In genomic region chr2:20584045-20584636, GRCh38 we compare ENCODE assay signal across 1 cellular context.
A peak's percentile ranks its signal among the peaks of the same experiment; 100 is the strongest.
TF ChIP-seq lines count a peak whose summit lies in the region.

No MANE protein-coding gene starts in this region.

TF ChIP-seq in HepG2, 621 proteins besides CTCF, POLR2A, EP300 and RAD21 (continued from another document and continues in another):
- TF ChIP-seq ZNF512 (CRISPR knock-in tag; IDR thresholded peaks at IDR 0.05) (no peak), ZNF343 (CRISPR knock-in tag; IDR thresholded peaks at IDR 0.05) (0 out of 2 replicates have a peak, but pooled peaks have one; percentile 3), ZNF296 (CRISPR knock-in tag; conservative IDR thresholded peaks at IDR 0.05) (peak; percentile 85; the same call in 1 of the 2 replicates), HMGA1 (CRISPR knock-in tag; conservative IDR thresholded peaks at IDR 0.05) (no peak), ZNF776 (CRISPR knock-in tag; IDR thresholded peaks at IDR 0.05) (peak; percentile 32; the same call in 1 of the 2 replicates), PAX8 (CRISPR knock-in tag; IDR thresholded peaks at IDR 0.05; ENCODE audit: borderline replicate concordance) (peak; percentile 10; the same call in 1 of the 2 replicates), ZNF607 (CRISPR knock-in tag; IDR thresholded peaks at IDR 0.05; ENCODE audit: borderline replicate concordance) (peak; percentile 47; the same call in 1 of the 2 replicates), YY1 (IDR thresholded peaks at IDR 0.05; ENCODE audit: insufficient read depth, insufficient replicate concordance, low read depth, low read length) (peak; percentile 69), CBX5 (CRISPR knock-in tag; IDR thresholded peaks at IDR 0.05; ENCODE audit: borderline replicate concordance) (0 out of 2 replicates have a peak, but pooled peaks have one; percentile 3), ZNF749 (CRISPR knock-in tag; IDR thresholded peaks at IDR 0.05; ENCODE audit: borderline replicate concordance) (0 out of 2 replicates have a peak, but pooled peaks have one; percentile 10), PATZ1 (CRISPR knock-in tag; IDR thresholded peaks at IDR 0.05) (no peak), ZNF672 (CRISPR knock-in tag; IDR thresholded peaks at IDR 0.05) (no peak), ZBTB40 (IDR thresholded peaks at IDR 0.05) (no peak), ZBTB40 (CRISPR knock-in tag; IDR thresholded peaks at IDR 0.05) (peak; percentile 16; the same call in 1 of the 2 replicates), ZNF333 (CRISPR knock-in tag; IDR thresholded peaks at IDR 0.05; ENCODE audit: borderline replicate concordance) (0 out of 2 replicates have a peak, but pooled peaks have one; percentile 20), ATF7-NPFF (CRISPR knock-in tag; IDR thresholded peaks at IDR 0.05; ENCODE audit: low read depth) (no peak), CBX1 (IDR thresholded peaks at IDR 0.05; ENCODE audit: low read depth) (no peak), MEF2D (CRISPR knock-in tag; IDR thresholded peaks at IDR 0.05) (peak; percentile 32; the same call in 1 of the 2 replicates), NONO (IDR thresholded peaks at IDR 0.05) (no peak), NONO (CRISPR knock-in tag; conservative IDR thresholded peaks at IDR 0.05) (peak; percentile 66; the same call in 1 of the 2 replicates), ZNF34 (CRISPR knock-in tag; IDR thresholded peaks at IDR 0.05; ENCODE audit: borderline replicate concordance) (peak; percentile 56; the same call in 1 of the 2 replicates), TP53 (CRISPR knock-in tag; conservative IDR thresholded peaks at IDR 0.05) (no peak), AGO2 (optimal IDR thresholded peaks at IDR 0.05; ENCODE audit: low read depth, low read length) (peak; percentile 68), ZNF17 (CRISPR knock-in tag; IDR thresholded peaks at IDR 0.05) (peak; percentile 76; the same call in 1 of the 2 replicates), LBX2 (CRISPR knock-in tag; IDR thresholded peaks at IDR 0.05; ENCODE audit: borderline replicate concordance) (peak; percentile 58; the same call in 1 of the 2 replicates), CAMTA2 (CRISPR knock-in tag; IDR thresholded peaks at IDR 0.05; ENCODE audit: borderline replicate concordance) (peak; percentile 4; the same call in 1 of the 2 replicates), ZNF143 (CRISPR knock-in tag; IDR thresholded peaks at IDR 0.05) (no peak)
- TF ChIP-seq, protein P1, sequence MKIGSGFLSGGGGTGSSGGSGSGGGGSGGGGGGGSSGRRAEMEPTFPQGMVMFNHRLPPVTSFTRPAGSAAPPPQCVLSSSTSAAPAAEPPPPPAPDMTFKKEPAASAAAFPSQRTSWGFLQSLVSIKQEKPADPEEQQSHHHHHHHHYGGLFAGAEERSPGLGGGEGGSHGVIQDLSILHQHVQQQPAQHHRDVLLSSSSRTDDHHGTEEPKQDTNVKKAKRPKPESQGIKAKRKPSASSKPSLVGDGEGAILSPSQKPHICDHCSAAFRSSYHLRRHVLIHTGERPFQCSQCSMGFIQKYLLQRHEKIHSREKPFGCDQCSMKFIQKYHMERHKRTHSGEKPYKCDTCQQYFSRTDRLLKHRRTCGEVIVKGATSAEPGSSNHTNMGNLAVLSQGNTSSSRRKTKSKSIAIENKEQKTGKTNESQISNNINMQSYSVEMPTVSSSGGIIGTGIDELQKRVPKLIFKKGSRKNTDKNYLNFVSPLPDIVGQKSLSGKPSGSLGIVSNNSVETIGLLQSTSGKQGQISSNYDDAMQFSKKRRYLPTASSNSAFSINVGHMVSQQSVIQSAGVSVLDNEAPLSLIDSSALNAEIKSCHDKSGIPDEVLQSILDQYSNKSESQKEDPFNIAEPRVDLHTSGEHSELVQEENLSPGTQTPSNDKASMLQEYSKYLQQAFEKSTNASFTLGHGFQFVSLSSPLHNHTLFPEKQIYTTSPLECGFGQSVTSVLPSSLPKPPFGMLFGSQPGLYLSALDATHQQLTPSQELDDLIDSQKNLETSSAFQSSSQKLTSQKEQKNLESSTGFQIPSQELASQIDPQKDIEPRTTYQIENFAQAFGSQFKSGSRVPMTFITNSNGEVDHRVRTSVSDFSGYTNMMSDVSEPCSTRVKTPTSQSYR (CRISPR knock-in tag; IDR thresholded peaks at IDR 0.05; ENCODE audit: borderline replicate concordance) = peak; percentile 73; the same call in 1 of the 2 replicates
- TF ChIP-seq, protein P2, sequence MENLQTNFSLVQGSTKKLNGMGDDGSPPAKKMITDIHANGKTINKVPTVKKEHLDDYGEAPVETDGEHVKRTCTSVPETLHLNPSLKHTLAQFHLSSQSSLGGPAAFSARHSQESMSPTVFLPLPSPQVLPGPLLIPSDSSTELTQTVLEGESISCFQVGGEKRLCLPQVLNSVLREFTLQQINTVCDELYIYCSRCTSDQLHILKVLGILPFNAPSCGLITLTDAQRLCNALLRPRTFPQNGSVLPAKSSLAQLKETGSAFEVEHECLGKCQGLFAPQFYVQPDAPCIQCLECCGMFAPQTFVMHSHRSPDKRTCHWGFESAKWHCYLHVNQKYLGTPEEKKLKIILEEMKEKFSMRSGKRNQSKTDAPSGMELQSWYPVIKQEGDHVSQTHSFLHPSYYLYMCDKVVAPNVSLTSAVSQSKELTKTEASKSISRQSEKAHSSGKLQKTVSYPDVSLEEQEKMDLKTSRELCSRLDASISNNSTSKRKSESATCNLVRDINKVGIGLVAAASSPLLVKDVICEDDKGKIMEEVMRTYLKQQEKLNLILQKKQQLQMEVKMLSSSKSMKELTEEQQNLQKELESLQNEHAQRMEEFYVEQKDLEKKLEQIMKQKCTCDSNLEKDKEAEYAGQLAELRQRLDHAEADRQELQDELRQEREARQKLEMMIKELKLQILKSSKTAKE (CRISPR knock-in tag; IDR thresholded peaks at IDR 0.05; ENCODE audit: borderline replicate concordance) = no peak
- TF ChIP-seq, protein P3, sequence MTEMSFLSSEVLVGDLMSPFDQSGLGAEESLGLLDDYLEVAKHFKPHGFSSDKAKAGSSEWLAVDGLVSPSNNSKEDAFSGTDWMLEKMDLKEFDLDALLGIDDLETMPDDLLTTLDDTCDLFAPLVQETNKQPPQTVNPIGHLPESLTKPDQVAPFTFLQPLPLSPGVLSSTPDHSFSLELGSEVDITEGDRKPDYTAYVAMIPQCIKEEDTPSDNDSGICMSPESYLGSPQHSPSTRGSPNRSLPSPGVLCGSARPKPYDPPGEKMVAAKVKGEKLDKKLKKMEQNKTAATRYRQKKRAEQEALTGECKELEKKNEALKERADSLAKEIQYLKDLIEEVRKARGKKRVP (CRISPR knock-in tag; IDR thresholded peaks at IDR 0.05) = peak; percentile 17 to 64; a peak in 2 of 4 replicates
- TF ChIP-seq, protein P4, sequence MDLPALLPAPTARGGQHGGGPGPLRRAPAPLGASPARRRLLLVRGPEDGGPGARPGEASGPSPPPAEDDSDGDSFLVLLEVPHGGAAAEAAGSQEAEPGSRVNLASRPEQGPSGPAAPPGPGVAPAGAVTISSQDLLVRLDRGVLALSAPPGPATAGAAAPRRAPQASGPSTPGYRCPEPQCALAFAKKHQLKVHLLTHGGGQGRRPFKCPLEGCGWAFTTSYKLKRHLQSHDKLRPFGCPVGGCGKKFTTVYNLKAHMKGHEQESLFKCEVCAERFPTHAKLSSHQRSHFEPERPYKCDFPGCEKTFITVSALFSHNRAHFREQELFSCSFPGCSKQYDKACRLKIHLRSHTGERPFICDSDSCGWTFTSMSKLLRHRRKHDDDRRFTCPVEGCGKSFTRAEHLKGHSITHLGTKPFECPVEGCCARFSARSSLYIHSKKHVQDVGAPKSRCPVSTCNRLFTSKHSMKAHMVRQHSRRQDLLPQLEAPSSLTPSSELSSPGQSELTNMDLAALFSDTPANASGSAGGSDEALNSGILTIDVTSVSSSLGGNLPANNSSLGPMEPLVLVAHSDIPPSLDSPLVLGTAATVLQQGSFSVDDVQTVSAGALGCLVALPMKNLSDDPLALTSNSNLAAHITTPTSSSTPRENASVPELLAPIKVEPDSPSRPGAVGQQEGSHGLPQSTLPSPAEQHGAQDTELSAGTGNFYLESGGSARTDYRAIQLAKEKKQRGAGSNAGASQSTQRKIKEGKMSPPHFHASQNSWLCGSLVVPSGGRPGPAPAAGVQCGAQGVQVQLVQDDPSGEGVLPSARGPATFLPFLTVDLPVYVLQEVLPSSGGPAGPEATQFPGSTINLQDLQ (CRISPR knock-in tag; IDR thresholded peaks at IDR 0.05) = peak; percentile 86
